Comparison of ENCODE assay signal across 18 cellular contexts in the genomic region with DNA sequence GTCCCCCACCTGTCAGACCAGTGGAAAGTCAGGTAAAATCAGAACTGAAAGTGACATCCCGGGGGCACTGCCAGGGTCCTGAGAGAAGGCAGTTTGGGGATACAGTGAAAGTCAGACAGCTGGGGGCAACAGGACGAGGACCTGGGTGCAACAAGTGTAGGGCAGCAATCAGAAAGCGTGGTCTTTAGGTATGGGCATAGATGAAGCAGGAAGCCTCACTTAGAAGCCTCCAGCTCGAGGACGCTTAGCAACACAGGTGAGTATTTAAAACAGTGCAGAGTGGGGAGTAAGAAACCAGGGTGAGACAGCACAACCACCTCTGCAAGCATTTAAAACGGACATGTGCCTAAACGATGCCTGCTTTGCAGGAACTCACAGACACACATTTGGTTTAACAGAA.
DNase-seq lines count a peak whose midpoint lies in the region; TF ChIP-seq lines count a peak whose summit lies in the region.
"Had no signal": no experiment of that assay in that cellular context is flagged by ENCODE, and none has a peak within 500 bp of the region (broad histone marks: within the 10 kb centered on the region; RNA-seq: fewer than 3 reads in every experiment).

No MANE protein-coding gene starts in this region.

- peaks cover 58% of the 10 kb centered on the region for H3K4me1 ChIP-seq in Loucy (ENCODE audit: insufficient read depth, low read length, poor library complexity, severe bottlenecking)
- peaks cover 3 to 28% (median 15%) of the 10 kb centered on the region in 4 donors for H3K4me1 ChIP-seq in stomach
- peaks cover 14% of the 10 kb centered on the region for H3K4me1 ChIP-seq in A673 (ENCODE audit: insufficient read depth, low read length, poor library complexity, severe bottlenecking)
- H3K4me1 ChIP-seq: A549 had no signal

- CTCF ChIA-PET in A673 (lab: Charles Lee): no interaction called here

- peak overlapping the region; percentile 36 for H3K9ac ChIP-seq in Loucy (ENCODE audit: low read depth, low read length, poor library complexity, severe bottlenecking)
- peak overlapping the region; percentile 35 for H3K9ac ChIP-seq in SU-DHL-6 (ENCODE audit: low read length)

- intact Hi-C loops in stomach (cut with DNase I; ENCODE audit: low total_unique reads) (no loop called here), A673 (cut with micrococcal nuclease; ENCODE audit: unreplicated experiment) (no loop called here)

- TF ChIP-seq POLR2A in stomach (IDR thresholded peaks at IDR 0.05): no peak

- peak overlapping the region; percentile 5 for H3K4me3 ChIP-seq in Loucy (ENCODE audit: low read length, poor library complexity, severe bottlenecking)
- peak overlapping the region; percentile 14 for H3K4me3 ChIP-seq in SU-DHL-6 (ENCODE audit: insufficient read depth, low read length, poor library complexity, severe bottlenecking)
- H3K4me3 ChIP-seq in stomach: no peak overlapping the region
- H3K4me3 ChIP-seq in A673 (ENCODE audit: low read depth, low read length, poor library complexity, severe bottlenecking): no peak overlapping the region
- H3K4me3 ChIP-seq: A549, GM12878, SJSA1 had no signal

- peak overlapping the region; percentile 40 for H3K27ac ChIP-seq in SU-DHL-6 (ENCODE audit: low read depth, low read length)
- H3K27ac ChIP-seq in stomach: no peak overlapping the region
- H3K27ac ChIP-seq in A673 (ENCODE audit: low read depth, low read length, poor library complexity, severe bottlenecking): no peak overlapping the region
- H3K27ac ChIP-seq: A549, RWPE1, SJSA1 had no signal

- H3K27me3 ChIP-seq in Loucy (ENCODE audit: insufficient read depth, low read length, poor library complexity, severe bottlenecking): no peaks in the 10 kb centered on the region
- H3K27me3 ChIP-seq in SU-DHL-6 (ENCODE audit: low read length): no peaks in the 10 kb centered on the region
- H3K27me3 ChIP-seq in stomach: no peaks in the 10 kb centered on the region
- H3K27me3 ChIP-seq in A673 (replicated peaks; ENCODE audit: insufficient read depth, low read depth, low read length, poor library complexity): no peaks in the 10 kb centered on the region
- H3K27me3 ChIP-seq: SJSA1 had no signal

- no peak for TF ChIP-seq CTCF in Loucy (conservative IDR thresholded peaks at IDR 0.05; ENCODE audit: low read length)
- TF ChIP-seq CTCF in SU-DHL-6 (IDR thresholded peaks at IDR 0.05; ENCODE audit: insufficient read depth, low read length, poor library complexity, severe bottlenecking): no peak
- no peak for TF ChIP-seq CTCF in stomach (IDR thresholded peaks at IDR 0.05)
- TF ChIP-seq CTCF in A673 (conservative IDR thresholded peaks at IDR 0.05; ENCODE audit: low read depth, low read length): no peak

- H3K9me2 ChIP-seq in Loucy (replicated peaks; ENCODE audit: low read depth, low read length): no peaks in the 10 kb centered on the region
- no peaks in the 10 kb centered on the region for H3K9me2 ChIP-seq in SU-DHL-6 (replicated peaks; ENCODE audit: insufficient read depth, low read length)

- H3K79me2 ChIP-seq in Loucy (ENCODE audit: insufficient read depth, low read length): no peaks in the 10 kb centered on the region
- H3K79me2 ChIP-seq in SU-DHL-6 (ENCODE audit: insufficient read depth, low read length): no peaks in the 10 kb centered on the region

- H3K36me3 ChIP-seq in Loucy (ENCODE audit: insufficient read depth, low read length): no peaks in the 10 kb centered on the region
- H3K36me3 ChIP-seq in SU-DHL-6 (ENCODE audit: low read length): no peaks in the 10 kb centered on the region
- H3K36me3 ChIP-seq in stomach: no peaks in the 10 kb centered on the region
- H3K36me3 ChIP-seq in A673 (ENCODE audit: insufficient read depth, low read length, poor library complexity, severe bottlenecking): no peaks in the 10 kb centered on the region
- H3K36me3 ChIP-seq: SJSA1 had no signal

- DNase-seq in NCI-H2107 treated with DMSO at 0.1 percent for 48 hours (lab: John Stamatoyannopoulos, UW; ENCODE audit: unreplicated experiment): peak; percentile 44
- DNase-seq in NCI-H2107 (lab: John Stamatoyannopoulos, UW): no peak
- peak; percentile 26 for DNase-seq in DMS153 (lab: John Stamatoyannopoulos, UW)
- no peak for DNase-seq in stimulated activated CD4-positive, alpha-beta T cell treated with anti-CD3 and anti-CD28 coated beads, Interleukin-4, amount 100 ng/mL, for 4 hours
- no peak for DNase-seq in stomach
- no peak for DNase-seq in A673 (ENCODE audit: low spot score)
- DNase-seq: AML-193; CD4-positive, alpha-beta T cell; HCEC 1CT; NCI-H1694 treated with DMSO at 0.1 percent for 48 hours; NCI-H774; T-helper 9 cell had no signal

- BruUV-seq in A673 (replicated peaks; lab: Mats Ljungman, UMichigan): no TSS peak

- H3K9me3 ChIP-seq in Loucy (ENCODE audit: insufficient read depth, low read depth, low read length) (no peaks in the 10 kb centered on the region), SU-DHL-6 (ENCODE audit: insufficient read depth, low read length) (no peaks in the 10 kb centered on the region), stomach (no peaks in the 10 kb centered on the region), A673 (ENCODE audit: low read depth, low read length, poor library complexity, severe bottlenecking) (no peaks in the 10 kb centered on the region)
- H3K9me3 ChIP-seq: A549, SJSA1 had no signal

- POLR2A ChIA-PET in A673 (lab: Charles Lee; ENCODE audit: low non-redundant PET): no interaction called here

- whole genome bisulfite sequencing in stomach, 5 donors: 75 to 85% (median 80%) methylated on average over 7 of the region's 7 CpGs

- no peaks in the 10 kb centered on the region for H3F3A ChIP-seq in Loucy (ENCODE audit: low read depth)
- peaks cover 23% of the 10 kb centered on the region for H3F3A ChIP-seq in SU-DHL-6 (ENCODE audit: insufficient read depth)

- peak overlapping the region; percentile 62; the same call in 1 of the 2 replicates for H2AFZ ChIP-seq in Loucy (ENCODE audit: low read length)
- H2AFZ ChIP-seq in SU-DHL-6 (ENCODE audit: low read depth, low read length, severe bottlenecking): peak overlapping the region; percentile 57

- H3K4me2 ChIP-seq in Loucy (ENCODE audit: low read depth, low read length, poor library complexity, severe bottlenecking) (peak overlapping the region; percentile 38), SU-DHL-6 (ENCODE audit: low read depth, low read length, poor library complexity, severe bottlenecking) (peak overlapping the region; percentile 56)
- H3K4me2 ChIP-seq: A549 had no signal

- H4K20me1 ChIP-seq in Loucy (ENCODE audit: insufficient read depth, low read length, poor library complexity, severe bottlenecking): no peaks in the 10 kb centered on the region
- no peaks in the 10 kb centered on the region for H4K20me1 ChIP-seq in SU-DHL-6 (ENCODE audit: low read depth, low read length)

- TF ChIP-seq EP300 in stomach (IDR thresholded peaks at IDR 0.05): no peak

Comparison
In these comparisons a context has a peak if more than half of its experiments do, and no peak if none do; other contexts are left out.
1. DNase-seq: peak in NCI-H2107 treated with DMSO at 0.1 percent for 48 hours (single experiment) and DMS153 (single experiment); none in NCI-H2107 (single experiment), stimulated activated CD4-positive, alpha-beta T cell treated with anti-CD3 and anti-CD28 coated beads, Interleukin-4, amount 100 ng/mL, for 4 hours (0 of 2), stomach (single experiment) and A673 (single experiment).
2. H3K4me3 ChIP-seq: peak in Loucy (single experiment) and SU-DHL-6 (single experiment); none in stomach (0 of 4) and A673 (single experiment).